Comparison of ENCODE assay signal across 8 cellular contexts in the genomic region with DNA sequence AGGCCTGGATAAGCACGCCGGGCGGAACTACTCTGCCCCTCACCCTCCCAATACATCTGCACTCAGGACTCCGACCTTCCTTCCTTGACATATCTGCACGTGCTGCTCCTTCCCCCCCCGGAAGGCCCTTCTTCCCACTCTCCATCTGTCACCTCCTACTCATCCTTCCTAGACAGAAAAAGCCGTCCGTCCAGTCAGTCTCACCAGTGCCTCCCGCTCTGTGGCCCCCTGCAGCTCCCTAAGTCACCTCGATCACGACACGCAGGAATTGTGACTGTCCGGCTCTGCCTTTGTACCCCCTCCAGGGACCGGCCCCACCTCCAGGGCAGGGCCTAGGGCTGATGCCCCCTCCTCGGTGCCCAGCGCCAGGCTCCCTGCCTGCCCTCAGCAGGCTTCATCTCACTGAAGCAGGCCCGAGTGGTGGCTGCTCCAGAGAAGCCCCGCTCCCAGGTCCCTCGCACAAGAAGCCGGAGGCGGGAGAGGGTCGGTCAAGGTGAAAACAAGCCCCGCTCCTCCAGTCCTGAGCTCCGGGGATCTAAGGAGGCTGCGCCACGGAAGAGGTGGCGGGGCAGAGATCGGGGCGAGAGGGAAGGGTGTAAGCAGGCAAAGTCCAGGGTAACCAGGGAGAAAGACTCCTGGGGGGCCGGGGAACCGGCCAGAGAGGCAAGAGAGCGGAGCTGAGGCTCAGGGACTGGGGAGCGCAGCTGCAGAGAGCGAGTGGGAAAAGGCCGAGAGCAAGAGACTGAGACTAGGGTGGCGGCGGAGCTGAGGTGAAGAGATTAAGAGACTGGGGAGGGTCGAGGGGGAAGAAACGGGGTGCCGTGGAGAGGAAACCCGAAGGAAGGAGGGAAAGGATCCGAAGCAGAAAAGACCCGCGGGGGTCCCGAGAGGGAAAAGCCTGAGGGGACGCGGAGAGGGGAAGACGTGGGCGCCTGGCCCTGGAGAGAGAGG. TPM values are rescaled to one million over a fixed set of nuclear protein-coding genes. Genes with fewer than 3 reads are reported as not detected.
DNase-seq lines count a peak whose midpoint lies in the region; ATAC-seq, FAIRE-seq and TF ChIP-seq lines count a peak whose summit lies in the region.

No MANE protein-coding gene starts in this region.

- no peaks in the 10 kb centered on the region for H3K9me3 Mint-ChIP-seq in natural killer cell treated with Interleukin-12 subunit alpha and Interleukin-12 subunit beta and Interleukin-15 and Interleukin-18, amount 100 ng/mL, for 72 hours

- H3K36me3 Mint-ChIP-seq in T-helper 17 cell (ENCODE audit: low read depth) = peaks cover 4% of the 10 kb centered on the region
- peaks cover 26% of the 10 kb centered on the region for H3K36me3 Mint-ChIP-seq in natural killer cell treated with Interleukin-12 subunit alpha and Interleukin-12 subunit beta and Interleukin-15 and Interleukin-18, amount 100 ng/mL, for 72 hours

- ATAC-seq in T-helper 17 cell (no peak), GM21447 (IDR thresholded peaks at IDR 0.05; ENCODE audit: unreplicated experiment) (no peak), HG03159 (IDR thresholded peaks at IDR 0.05; ENCODE audit: unreplicated experiment) (no peak)
- no peak for ATAC-seq in natural killer cell treated with Interleukin-12 subunit alpha and Interleukin-12 subunit beta and Interleukin-15 and Interleukin-18, amount 100 ng/mL, for 72 hours

- no peak for FAIRE-seq in H54 (lab: Jason Lieb, UNC)

- TF ChIP-seq POLR2A in H54 (IDR thresholded peaks at IDR 0.05; ENCODE audit: low read depth, low read length) = no peak

- H3K36me3 ChIP-seq in endocrine pancreas (ENCODE audit: control insufficient read depth, insufficient read depth, low read length) = no peaks in the 10 kb centered on the region

- H3K4me3 Mint-ChIP-seq in T-helper 17 cell = peak overlapping the region; percentile 100
- peak overlapping the region; percentile 100 for H3K4me3 Mint-ChIP-seq in natural killer cell treated with Interleukin-12 subunit alpha and Interleukin-12 subunit beta and Interleukin-15 and Interleukin-18, amount 100 ng/mL, for 72 hours

- H3K27me3 Mint-ChIP-seq in T-helper 17 cell = no peaks in the 10 kb centered on the region
- H3K27me3 Mint-ChIP-seq in natural killer cell treated with Interleukin-12 subunit alpha and Interleukin-12 subunit beta and Interleukin-15 and Interleukin-18, amount 100 ng/mL, for 72 hours = no peaks in the 10 kb centered on the region

- H3K27ac Mint-ChIP-seq in T-helper 17 cell = peak overlapping the region; percentile 99
- H3K27ac Mint-ChIP-seq in natural killer cell treated with Interleukin-12 subunit alpha and Interleukin-12 subunit beta and Interleukin-15 and Interleukin-18, amount 100 ng/mL, for 72 hours = peak overlapping the region; percentile 88 to 99

- H3K4me1 Mint-ChIP-seq in T-helper 17 cell = peaks cover 45% of the 10 kb centered on the region
- peaks cover 53 to 65% of the 10 kb centered on the region in 2 donors for H3K4me1 Mint-ChIP-seq in natural killer cell treated with Interleukin-12 subunit alpha and Interleukin-12 subunit beta and Interleukin-15 and Interleukin-18, amount 100 ng/mL, for 72 hours (ENCODE audit: low read depth in 2 of 2)

- no peak for TF ChIP-seq CTCF in AG10803 (conservative IDR thresholded peaks at IDR 0.05; ENCODE audit: low read length)

- peak; percentile 12 for DNase-seq in AG10803 (ENCODE audit: low read depth)
- peak; percentile 66 for DNase-seq in H54 (ENCODE audit: insufficient read length, low spot score)
- no peak for DNase-seq in T-helper 17 cell
- DNase-seq in natural killer cell treated with Interleukin-12 subunit alpha and Interleukin-12 subunit beta and Interleukin-15 and Interleukin-18, amount 100 ng/mL, for 72 hours (ENCODE audit: low spot score) = no peak
- no peak for DNase-seq in COLO829 (ENCODE audit: low spot score)

- H3K9me3 ChIP-seq in T-helper 17 cell (ENCODE audit: control insufficient read depth, low read length, poor library complexity, severe bottlenecking) = no peaks in the 10 kb centered on the region
- H3K9me3 ChIP-seq in endocrine pancreas (ENCODE audit: control insufficient read depth, low read length) = no peaks in the 10 kb centered on the region

- H3K9ac ChIP-seq in endocrine pancreas (ENCODE audit: control insufficient read depth, insufficient read depth, low read length) = peak overlapping the region; percentile 96

- no peaks in the 10 kb centered on the region for H3K4me1 ChIP-seq in endocrine pancreas (ENCODE audit: control insufficient read depth, insufficient read depth, low read length)

- H3K27me3 ChIP-seq in endocrine pancreas (ENCODE audit: control insufficient read depth, insufficient read depth, low read length) = no peaks in the 10 kb centered on the region

- peak overlapping the region; percentile 88 for H3K4me3 ChIP-seq in AG10803 (ENCODE audit: low read length)
- H3K4me3 ChIP-seq in endocrine pancreas (ENCODE audit: control insufficient read depth, insufficient read depth, low read length) = peak overlapping the region; percentile 28

RNA-seq across cellular contexts. Expression of a gene that starts 1.1 kb away (rescaled TPM):
- 100 to 1,000 TPM; 183 to 186 TPM for total RNA-seq in T-helper 17 cell
- total RNA-seq in natural killer cell treated with Interleukin-12 subunit alpha and Interleukin-12 subunit beta and Interleukin-15 and Interleukin-18, amount 100 ng/mL, for 72 hours = 100 to 1,000 TPM; 260 to 492 TPM

RNA-seq across cellular contexts. Expression of a gene that starts 22.2 kb away (rescaled TPM):
- 10 to 100 TPM; 19.1 to 23.1 TPM for total RNA-seq in T-helper 17 cell
- total RNA-seq in natural killer cell treated with Interleukin-12 subunit alpha and Interleukin-12 subunit beta and Interleukin-15 and Interleukin-18, amount 100 ng/mL, for 72 hours = 10 to 100 TPM; 38.2 to 53.1 TPM

RNA-seq across cellular contexts. Expression of a gene that starts 26.1 kb away (rescaled TPM):
- total RNA-seq in T-helper 17 cell = 1 to 10 TPM; 3.0 to 7.4 TPM
- 10 to 100 TPM; 11.9 to 15.7 TPM for total RNA-seq in natural killer cell treated with Interleukin-12 subunit alpha and Interleukin-12 subunit beta and Interleukin-15 and Interleukin-18, amount 100 ng/mL, for 72 hours

RNA-seq across cellular contexts. Expression of a gene that starts 29.2 kb away (rescaled TPM):
- total RNA-seq in T-helper 17 cell = 10 to 100 TPM; 12.4 to 12.8 TPM
- total RNA-seq in natural killer cell treated with Interleukin-12 subunit alpha and Interleukin-12 subunit beta and Interleukin-15 and Interleukin-18, amount 100 ng/mL, for 72 hours = 10 to 100 TPM in 1 of 2 donors, 1 to 10 TPM in 1; 8.3 to 31.6 TPM

RNA-seq across cellular contexts. Expression of a gene that starts 48.4 kb away (rescaled TPM):
- total RNA-seq in T-helper 17 cell = not detected
- under 1 TPM in 1 of 2 donors, not detected in 1; 0.11 TPM for total RNA-seq in natural killer cell treated with Interleukin-12 subunit alpha and Interleukin-12 subunit beta and Interleukin-15 and Interleukin-18, amount 100 ng/mL, for 72 hours

Comparison
In these comparisons a context has a peak if more than half of its experiments do, and no peak if none do; other contexts are left out.
1. DNase-seq: peak in AG10803 (single experiment) and H54 (single experiment); none in T-helper 17 cell (0 of 3), natural killer cell treated with Interleukin-12 subunit alpha and Interleukin-12 subunit beta and Interleukin-15 and Interleukin-18, amount 100 ng/mL, for 72 hours (single experiment) and COLO829 (single experiment).